32 cellular contexts compared by ENCODE assay signal in the genomic region with DNA sequence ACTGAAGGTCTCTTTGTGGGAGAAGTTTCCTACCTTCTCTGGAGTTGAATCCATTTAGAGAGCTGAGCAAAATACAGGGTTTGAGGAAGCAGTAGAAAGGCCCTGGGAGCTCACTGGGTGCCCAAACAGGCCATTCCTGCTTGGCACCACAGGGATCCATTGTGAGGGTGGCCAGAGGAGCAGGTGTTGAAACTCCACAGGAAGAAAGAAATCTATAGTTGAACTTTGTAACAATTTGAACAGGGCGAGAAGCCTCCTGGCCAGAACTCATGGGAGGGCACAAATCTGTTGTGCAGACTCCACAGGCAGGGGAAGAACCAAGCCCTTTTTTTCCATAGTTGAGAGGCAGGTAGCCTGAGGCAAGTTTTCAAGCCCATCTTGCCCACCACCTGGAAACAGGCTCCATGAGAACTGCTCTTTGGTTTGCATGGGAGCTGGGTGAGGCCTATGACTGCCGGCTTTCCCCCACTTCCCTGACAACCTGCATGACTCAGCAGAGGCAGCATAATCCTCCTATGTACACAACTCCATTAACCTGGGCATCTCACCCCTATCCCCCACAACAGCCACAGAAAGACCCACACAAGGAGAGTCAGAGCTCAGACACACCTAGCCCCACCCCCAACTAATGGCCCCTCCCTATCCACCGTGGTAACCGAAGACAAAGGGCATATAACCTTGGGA.
"Had no signal": no experiment of that assay in that cellular context is flagged by ENCODE, and none has a peak within 500 bp of the region (broad histone marks: within the 10 kb centered on the region; RNA-seq: fewer than 3 reads in every experiment).

No MANE protein-coding gene starts in this region.

- H3K79me2 ChIP-seq: hepatocyte had no signal

- H3K36me3 Mint-ChIP-seq: activated naive CD8-positive, alpha-beta T cell had no signal

- H3K27ac ChIP-seq: brain microvascular endothelial cell, epithelial cell of prostate, esophagus squamous epithelium, gastroesophageal sphincter, heart right ventricle, hepatocyte, VCaP had no signal

- H3K27me3 ChIP-seq: brain microvascular endothelial cell, esophagus squamous epithelium, gastroesophageal sphincter, heart right ventricle, hepatocyte had no signal

- H3K27ac Mint-ChIP-seq: activated CD8-positive, alpha-beta T cell treated with anti-CD3 and anti-CD28 coated beads for 36 hours; activated naive CD8-positive, alpha-beta T cell; activated T-helper 17 cell treated with anti-CD3 and anti-CD28 coated beads, Interleukin-2, amount 50 U/mL, for 72 hours; effector memory CD8-positive, alpha-beta T cell; WTC11 had no signal

- H3K4me3 ChIP-seq: esophagus squamous epithelium, gastroesophageal sphincter, heart right ventricle, hepatocyte had no signal

- H3K4me1 ChIP-seq: esophagus squamous epithelium, gastroesophageal sphincter, heart right ventricle had no signal

- H3K4me1 Mint-ChIP-seq: activated T-helper 17 cell treated with anti-CD3 and anti-CD28 coated beads, Interleukin-2, amount 50 U/mL, for 72 hours; WTC11 had no signal

- H3K36me3 ChIP-seq: brain microvascular endothelial cell, esophagus squamous epithelium, gastroesophageal sphincter, heart right ventricle had no signal

- DNase-seq: activated CD4-positive, alpha-beta T cell treated with anti-CD3 and anti-CD28 coated beads for 1 hour; activated CD4-positive, alpha-beta T cell treated with anti-CD3 and anti-CD28 coated beads for 4 hours; activated CD4-positive, alpha-beta T cell treated with anti-CD3 and anti-CD28 coated beads, Interleukin-2, amount 50 U/mL, for 1 hour; activated CD4-positive, alpha-beta T cell treated with anti-CD3 and anti-CD28 coated beads, Interleukin-2, amount 50 U/mL, for 48 hours; activated CD8-positive, alpha-beta memory T cell treated with anti-CD3 and anti-CD28 coated beads for 24 hours; activated CD8-positive, alpha-beta T cell treated with anti-CD3 and anti-CD28 coated beads for 36 hours; activated effector memory CD4-positive, alpha-beta T cell treated with Interleukin-2 at 50 U/mL for 16 hours; activated gamma-delta T cell treated with Interleukin-2 at 50 U/mL for 16 hours; activated naive CD4-positive, alpha-beta T cell treated with anti-CD3 and anti-CD28 coated beads, Interleukin-2, amount 50 U/mL, for 16 hours; activated naive CD4-positive, alpha-beta T cell treated with Interleukin-2 at 50 U/mL for 16 hours; activated T-cell treated with anti-CD3 and anti-CD28 coated beads, Interleukin-2, amount 50 U/mL, for 4 hours; amniotic stem cell; anterior cingulate cortex; brain microvascular endothelial cell; caudate nucleus; cortex of kidney; dermis blood vessel endothelial cell; effector CD4-positive, alpha-beta T cell; effector memory CD8-positive, alpha-beta T cell; esophagus squamous epithelium; foreskin melanocyte; heart right ventricle; T-helper 2 cell had no signal

- ATAC-seq: activated CD8-positive, alpha-beta T cell treated with anti-CD3 and anti-CD28 coated beads for 36 hours; activated T-cell treated with anti-CD3 and anti-CD28 coated beads, Interleukin-2, amount 50 U/mL, for 4 hours; activated T-helper 17 cell treated with anti-CD3 and anti-CD28 coated beads, Interleukin-2, amount 50 U/mL, for 72 hours; effector memory CD8-positive, alpha-beta T cell; gastroesophageal sphincter; heart right ventricle; WTC11 had no signal

- FAIRE-seq: astrocyte, colon had no signal

- H2AFZ ChIP-seq: hepatocyte had no signal

- H3K4me2 ChIP-seq: hepatocyte had no signal

- H3K4me3 Mint-ChIP-seq: activated CD8-positive, alpha-beta T cell treated with anti-CD3 and anti-CD28 coated beads for 36 hours; activated naive CD8-positive, alpha-beta T cell; activated T-cell treated with anti-CD3 and anti-CD28 coated beads, Interleukin-2, amount 50 U/mL, for 4 hours; activated T-helper 17 cell treated with anti-CD3 and anti-CD28 coated beads, Interleukin-2, amount 50 U/mL, for 72 hours; effector memory CD8-positive, alpha-beta T cell; WTC11 had no signal

- H3K27me3 Mint-ChIP-seq: activated CD8-positive, alpha-beta T cell treated with anti-CD3 and anti-CD28 coated beads for 36 hours; activated naive CD8-positive, alpha-beta T cell; activated T-helper 17 cell treated with anti-CD3 and anti-CD28 coated beads, Interleukin-2, amount 50 U/mL, for 72 hours; effector memory CD8-positive, alpha-beta T cell had no signal
